Comparison of ENCODE assay signal across 26 cellular contexts in genomic region chr9:14421291-14421690, GRCh38.
"Had no signal": no experiment of that assay in that cellular context is flagged by ENCODE, and none has a peak within 500 bp of the region (broad histone marks: within the 10 kb centered on the region; RNA-seq: fewer than 3 reads in every experiment).

No MANE protein-coding gene starts in this region.

- H3K9me3 Mint-ChIP-seq: memory B cell; nephron progenitor cell; stimulated activated memory B cell treated with anti-CD40 and anti-IgM and Interleukin-4, amounts not matched to agents 10 μg/mL and 1 μg/mL and 100 μg/mL, for 72 hours had no signal

- H3K27ac Mint-ChIP-seq: memory B cell; naive thymus-derived CD4-positive, alpha-beta T cell; nephron progenitor cell; stimulated activated memory B cell treated with anti-CD40 and anti-IgM and Interleukin-4, amounts not matched to agents 10 μg/mL and 1 μg/mL and 100 μg/mL, for 72 hours had no signal

- H3K4me1 Mint-ChIP-seq: memory B cell; naive thymus-derived CD4-positive, alpha-beta T cell; stimulated activated memory B cell treated with anti-CD40 and anti-IgM and Interleukin-4, amounts not matched to agents 10 μg/mL and 1 μg/mL and 100 μg/mL, for 72 hours had no signal

- H3K36me3 Mint-ChIP-seq: memory B cell; naive thymus-derived CD4-positive, alpha-beta T cell; stimulated activated memory B cell treated with anti-CD40 and anti-IgM and Interleukin-4, amounts not matched to agents 10 μg/mL and 1 μg/mL and 100 μg/mL, for 72 hours had no signal

- DNase-seq: dorsolateral prefrontal cortex; effector CD4-positive, alpha-beta T cell; foreskin fibroblast; gastrocnemius medialis; head of caudate nucleus; kidney; midbrain; naive thymus-derived CD4-positive, alpha-beta T cell; nephron progenitor cell; nucleus accumbens; right cardiac atrium; spleen; stimulated activated CD4-positive, alpha-beta T cell treated with anti-CD3 and anti-CD28 coated beads, Interleukin-4, amount 100 ng/mL, for 4 hours; stimulated activated naive CD8-positive, alpha-beta T cell treated with anti-CD3 and anti-CD28 coated beads, Interleukin-15, Interleukin-2, amounts not matched to agents 100 U/mL and 50 U/mL, for 24 hours; substantia nigra; testis; upper lobe of left lung had no signal

- H3K4me1 ChIP-seq: gastrocnemius medialis, prostate gland, testis, upper lobe of left lung had no signal

- H3K27ac ChIP-seq: dorsolateral prefrontal cortex, epithelial cell of prostate, gastrocnemius medialis, prostate gland, skin epidermis, spleen, testis, tibial nerve, upper lobe of left lung had no signal

- H3K27me3 Mint-ChIP-seq: memory B cell; stimulated activated memory B cell treated with anti-CD40 and anti-IgM and Interleukin-4, amounts not matched to agents 10 μg/mL and 1 μg/mL and 100 μg/mL, for 72 hours had no signal

- H3K4me3 Mint-ChIP-seq: memory B cell; naive thymus-derived CD4-positive, alpha-beta T cell; nephron progenitor cell; stimulated activated memory B cell treated with anti-CD40 and anti-IgM and Interleukin-4, amounts not matched to agents 10 μg/mL and 1 μg/mL and 100 μg/mL, for 72 hours had no signal

- H3K9me3 ChIP-seq: gastrocnemius medialis, prostate gland, spleen, testis, tibial nerve, upper lobe of left lung had no signal

- ATAC-seq: esophagus mucosa; gastrocnemius medialis; left lobe of liver; naive thymus-derived CD4-positive, alpha-beta T cell; right cardiac atrium; stimulated activated memory B cell treated with anti-CD40 and anti-IgM and Interleukin-4, amounts not matched to agents 10 μg/mL and 1 μg/mL and 100 μg/mL, for 72 hours; stimulated activated naive CD8-positive, alpha-beta T cell treated with anti-CD3 and anti-CD28 coated beads, Interleukin-15, Interleukin-2, amounts not matched to agents 100 U/mL and 50 U/mL, for 24 hours had no signal

- H3K27me3 ChIP-seq: dorsolateral prefrontal cortex, gastrocnemius medialis, spleen, testis, tibial nerve, upper lobe of left lung had no signal

- H3K4me3 ChIP-seq: dorsolateral prefrontal cortex, gastrocnemius medialis, lung, prostate gland, skin epidermis, spleen, testis, tibial nerve, upper lobe of left lung had no signal

- H3K36me3 ChIP-seq: gastrocnemius medialis, prostate gland, spleen, tibial nerve, upper lobe of left lung had no signal
